ENCODE assay signal across 18 cellular contexts in genomic region chr5:171438753-171439152, GRCh38. TPM values are rescaled to one million over a fixed set of nuclear protein-coding genes. Genes with fewer than 3 reads are reported as not detected.
A peak's percentile ranks its signal among the peaks of the same experiment; 100 is the strongest.
DNase-seq lines count a peak whose midpoint lies in the region; ATAC-seq, FAIRE-seq and TF ChIP-seq lines count a peak whose summit lies in the region.
"Had no signal": no experiment of that assay in that cellular context is flagged by ENCODE, and none has a peak within 500 bp of the region (broad histone marks: within the 10 kb centered on the region; RNA-seq: fewer than 3 reads in every experiment).

No MANE protein-coding gene starts in this region.

- H3K36me3 Mint-ChIP-seq in GM23338 (ENCODE audit: low read depth) (no peaks in the 10 kb centered on the region; the same call in 2 of the 3 replicates), H9 (ENCODE audit: insufficient read depth in 1 of 3, low read depth in 3 of 3) (peaks cover 0 to 3% (median 0%) of the 10 kb centered on the region in 3 experiments; a peak in 2 of 7 replicates), nephron progenitor cell (ENCODE audit: low read depth) (peaks cover 11% of the 10 kb centered on the region)
- H3K36me3 Mint-ChIP-seq: CD8-positive, alpha-beta T cell had no signal

- POLR2A ChIA-PET in H1 (lab: Charles Lee; ENCODE audit: partially characterized antibody): interaction anchor here (0.8 to 1.3 kb wide), 4 partner anchors 10 to 49 kb away, joined by 3 to 4 read pairs (median 4); no protein-coding TSS in a partner anchor

- H3K4me3 Mint-ChIP-seq in GM23338: no peak overlapping the region
- H3K4me3 Mint-ChIP-seq in H9: no peak overlapping the region
- no peak overlapping the region for H3K4me3 Mint-ChIP-seq in nephron progenitor cell
- H3K4me3 Mint-ChIP-seq: B cell; CD8-positive, alpha-beta T cell had no signal

- H3K36me3 ChIP-seq in GM23338 (ENCODE audit: insufficient read depth) (no peaks in the 10 kb centered on the region), H1 (ENCODE audit: control insufficient read depth in 2 of 4, insufficient read depth in 4 of 4, low read length in 3 of 4) (no peaks in the 10 kb centered on the region)
- H3K36me3 ChIP-seq: BLaER1 treated with 17β-estradiol and CSF1 and Interleukin-3, amounts not matched to agents 10 nM and 100 nM had no signal

- H2BK20ac ChIP-seq in H1 (ENCODE audit: low read length) (no peak overlapping the region), H9 (ENCODE audit: low read depth, low read length, poor library complexity, severe bottlenecking) (no peak overlapping the region)

- H3K79me1 ChIP-seq in H1 (ENCODE audit: low read depth, low read length) (no peaks in the 10 kb centered on the region), H9 (ENCODE audit: insufficient read depth, low read depth, low read length, poor library complexity, severe bottlenecking) (no peaks in the 10 kb centered on the region)

- H2AFZ ChIP-seq in GM23338 (no peak overlapping the region), H1 (ENCODE audit: low read length) (no peak overlapping the region), H9 (ENCODE audit: low read length) (no peak overlapping the region)

- CTCF ChIA-PET in H1 (lab: Charles Lee; ENCODE audit: partially characterized antibody): interaction anchor here (0.6 to 3.7 kb wide), 4 partner anchors 10 to 167 kb away, joined by 3 to 22 read pairs (median 4); partner anchors contain the start of gene FGF18

- H3K56ac ChIP-seq in H1 (replicated peaks; ENCODE audit: insufficient read length, low read depth, low read length): no peak overlapping the region
- no peak overlapping the region for H3K56ac ChIP-seq in H9 (ENCODE audit: insufficient read length, low read depth, low read length)

- H3K23me2 ChIP-seq in H1 (ENCODE audit: low read depth, low read length) (no peaks in the 10 kb centered on the region; the same call in 1 of the 2 replicates), H9 (ENCODE audit: insufficient read length, low read depth, low read length, poor library complexity, severe bottlenecking) (no peaks in the 10 kb centered on the region)

- H3K18ac ChIP-seq in H1 (ENCODE audit: extremely low read depth, low read length) (peak overlapping the region; percentile 62; the same call in 1 of the 2 replicates), H9 (ENCODE audit: insufficient read length, low read depth, low read length) (no peak overlapping the region)

- ATAC-seq in GM23338: no peak
- ATAC-seq: CD8-positive, alpha-beta T cell; GM12878; HCT116; HepG2 had no signal

- H3K4me2 ChIP-seq in GM23338 (0 out of 2 replicates have a peak overlapping the region, but pooled peaks have one; percentile 38), H1 (ENCODE audit: insufficient read depth in 1 of 2, low read depth in 2 of 2, low read length in 2 of 2) (peak overlapping the region in 1 of 2 experiments; percentile 7; a peak in 1 of 4 replicates), H9 (ENCODE audit: insufficient read depth, insufficient read length, low read length) (no peak overlapping the region)
- H3K4me2 ChIP-seq: BLaER1 treated with 17β-estradiol and CSF1 and Interleukin-3, amounts not matched to agents 10 nM and 100 nM had no signal

- TF ChIP-seq CTCF in GM23338 (conservative IDR thresholded peaks at IDR 0.05; ENCODE audit: low read depth in 2 of 2): no peak
- TF ChIP-seq CTCF in NB4 (IDR thresholded peaks at IDR 0.05; ENCODE audit: low read depth, low read length): no peak
- no peak for TF ChIP-seq CTCF in H1 (IDR thresholded peaks at IDR 0.05; ENCODE audit: control extremely low read depth in 1 of 3, insufficient read depth in 1 of 3, low read depth in 1 of 3, low read length in 3 of 3)
- TF ChIP-seq CTCF in H9 (conservative IDR thresholded peaks at IDR 0.05): no peak
- TF ChIP-seq CTCF in nephron progenitor cell (IDR thresholded peaks at IDR 0.05): no peak

- no peak overlapping the region for H3T11ph ChIP-seq in H9 (ENCODE audit: low read length)

- H4K8ac ChIP-seq in H1 (ENCODE audit: extremely low read depth, insufficient read depth, low read length): no peak overlapping the region; the same call in 1 of the 2 replicates
- H4K8ac ChIP-seq in H9 (replicated peaks; ENCODE audit: insufficient read length, low read depth, low read length): no peak overlapping the region

- FAIRE-seq in H1 (lab: Jason Lieb, UNC): no peak
- FAIRE-seq: GM12878, GM19239, H54, HepG2 had no signal

- no peak overlapping the region for H2BK5ac ChIP-seq in H1 (ENCODE audit: low read depth, low read length)
- no peak overlapping the region for H2BK5ac ChIP-seq in H9 (ENCODE audit: insufficient read length, low read length)

- H3K27ac ChIP-seq in GM23338 (ENCODE audit: low read depth) (no peak overlapping the region), H1 (ENCODE audit: low read depth, low read length) (no peak overlapping the region), H9 (ENCODE audit: insufficient read length, low read depth, low read length) (no peak overlapping the region)
- H3K27ac ChIP-seq: BLaER1 treated with 17β-estradiol and CSF1 and Interleukin-3, amounts not matched to agents 10 nM and 100 nM had no signal

- WGBS in H1 (ENCODE audit: extremely low coverage in 1 of 2, insufficient coverage in 1 of 2, insufficient read length in 1 of 2, insufficient replicate concordance in 2 of 2, low coverage in 1 of 2, low lambda C conversion rate in 2 of 2, missing lambda C conversion rate in 1 of 2), 2 experiments: 73% methylated on average over 4 of the region's 4 CpGs; no CpG with 5 or more reads in 1 of the 2 experiments
- WGBS in H9 (ENCODE audit: extremely low coverage, insufficient read length, low lambda C conversion rate): no CpG with 5 or more reads among the region's 4 CpGs

- H3K79me2 ChIP-seq in GM23338 (replicated peaks; ENCODE audit: insufficient read depth) (no peaks in the 10 kb centered on the region), H1 (ENCODE audit: control insufficient read depth in 1 of 2, insufficient read depth in 2 of 2, low read length in 2 of 2) (no peaks in the 10 kb centered on the region), H9 (ENCODE audit: insufficient read depth, low read length) (no peaks in the 10 kb centered on the region)

- TF ChIP-seq POLR2A in NB4 (IDR thresholded peaks at IDR 0.05; ENCODE audit: extremely low read depth, insufficient read length) (no peak), H1 (IDR thresholded peaks at IDR 0.05; ENCODE audit: control extremely low read depth in 1 of 2, low read depth in 2 of 2, low read length in 2 of 2) (no peak)

- H2BK12ac ChIP-seq in H1 (ENCODE audit: low read depth, low read length): no peak overlapping the region
- no peak overlapping the region for H2BK12ac ChIP-seq in H9 (ENCODE audit: insufficient read length, low read depth, low read length)

- no peak overlapping the region for H3K4me3 ChIP-seq in GM23338
- no peak overlapping the region for H3K4me3 ChIP-seq in NB4 (ENCODE audit: low read depth, low read length)
- no peak overlapping the region for H3K4me3 ChIP-seq in H1 (ENCODE audit: extremely low read depth in 1 of 4, insufficient read depth in 2 of 4, low read depth in 3 of 4, low read length in 4 of 4)
- H3K4me3 ChIP-seq: BLaER1 treated with 17β-estradiol and CSF1 and Interleukin-3, amounts not matched to agents 10 nM and 100 nM; GM12878 had no signal

- H3K14ac ChIP-seq in H1 (ENCODE audit: insufficient read length) (no peak overlapping the region), H9 (ENCODE audit: insufficient read depth, low read length) (no peak overlapping the region)

- H2AK5ac ChIP-seq in H1 (ENCODE audit: low read depth, low read length): no peak overlapping the region
- no peak overlapping the region for H2AK5ac ChIP-seq in H9 (ENCODE audit: insufficient read length, low read length)

- H3K9ac ChIP-seq in H1 (replicated peaks in 1 of 4; ENCODE audit: extremely low read depth in 1 of 4, low read depth in 3 of 4, low read length in 3 of 4) (no peak overlapping the region), H9 (ENCODE audit: extremely low read depth, insufficient read length, low read length) (no peak overlapping the region)
- H3K9ac ChIP-seq: BLaER1 treated with 17β-estradiol and CSF1 and Interleukin-3, amounts not matched to agents 10 nM and 100 nM had no signal

- H3K4me1 Mint-ChIP-seq in GM23338: peaks cover 40% of the 10 kb centered on the region
- H3K4me1 Mint-ChIP-seq in H9: peaks cover 27 to 44% of the 10 kb centered on the region in 2 experiments
- peaks cover 64% of the 10 kb centered on the region for H3K4me1 Mint-ChIP-seq in nephron progenitor cell
- H3K4me1 Mint-ChIP-seq: B cell had no signal

- no peak overlapping the region for H2BK120ac ChIP-seq in H1 (replicated peaks; ENCODE audit: low read depth, low read length)
- H2BK120ac ChIP-seq in H9 (ENCODE audit: low read depth, low read length, poor library complexity, severe bottlenecking): no peak overlapping the region

- peak overlapping the region; percentile 46; the same call in 1 of the 2 replicates for H3K27ac Mint-ChIP-seq in GM23338
- H3K27ac Mint-ChIP-seq in H9: peak overlapping the region in 1 of 3 experiments; percentile 77; a peak in 1 of 7 replicates
- no peak overlapping the region for H3K27ac Mint-ChIP-seq in nephron progenitor cell
- H3K27ac Mint-ChIP-seq: B cell; CD8-positive, alpha-beta T cell had no signal

- no peak for TF ChIP-seq EP300 in H1 (IDR thresholded peaks at IDR 0.05; ENCODE audit: borderline replicate concordance in 1 of 2, low read depth in 2 of 2, low read length in 2 of 2)

- no peak overlapping the region for H2BK15ac ChIP-seq in H1 (ENCODE audit: low read length)
- H2BK15ac ChIP-seq in H9 (ENCODE audit: low read depth, low read length): no peak overlapping the region

- H3K27me3 ChIP-seq in GM23338 (ENCODE audit: insufficient read depth) (no peaks in the 10 kb centered on the region), H1 (replicated peaks in 1 of 4; ENCODE audit: control insufficient read depth in 3 of 4, extremely low read depth in 1 of 4, insufficient read depth in 3 of 4, low read length in 3 of 4) (no peaks in the 10 kb centered on the region), H9 (ENCODE audit: insufficient read depth, low read length) (no peaks in the 10 kb centered on the region)
- H3K27me3 ChIP-seq: BLaER1 treated with 17β-estradiol and CSF1 and Interleukin-3, amounts not matched to agents 10 nM and 100 nM had no signal

- no peaks in the 10 kb centered on the region for H3F3A ChIP-seq in GM23338 (replicated peaks; ENCODE audit: low read depth)

- no peaks in the 10 kb centered on the region for H4K20me1 ChIP-seq in GM23338 (replicated peaks; ENCODE audit: insufficient read depth)
- H4K20me1 ChIP-seq in H1 (replicated peaks in 1 of 2; ENCODE audit: control insufficient read depth in 1 of 2, insufficient read depth in 2 of 2, low read length in 2 of 2): peaks cover 0 to 2% of the 10 kb centered on the region in 2 experiments
- no peaks in the 10 kb centered on the region for H4K20me1 ChIP-seq in H9 (ENCODE audit: control insufficient read depth, insufficient read depth, insufficient read length)

- H3K9me3 ChIP-seq in H1 (ENCODE audit: insufficient read depth in 2 of 2, low read depth in 1 of 2, low read length in 1 of 2) (no peaks in the 10 kb centered on the region), H9 (ENCODE audit: control insufficient read depth, low read depth, low read length) (no peaks in the 10 kb centered on the region)
- H3K9me3 ChIP-seq: BLaER1 treated with 17β-estradiol and CSF1 and Interleukin-3, amounts not matched to agents 10 nM and 100 nM had no signal

- H3K27me3 Mint-ChIP-seq in GM23338 (ENCODE audit: insufficient read depth, low read depth, poor library complexity) (peaks cover 9% of the 10 kb centered on the region), H9 (ENCODE audit: low read depth) (peaks cover 6% of the 10 kb centered on the region), nephron progenitor cell (ENCODE audit: low read depth, poor library complexity) (peaks cover 29% of the 10 kb centered on the region)
- H3K27me3 Mint-ChIP-seq: B cell had no signal

- peaks cover 17% of the 10 kb centered on the region for H3K4me1 ChIP-seq in GM23338 (ENCODE audit: insufficient read depth)
- H3K4me1 ChIP-seq in H1 (replicated peaks in 1 of 4; ENCODE audit: control insufficient read depth in 3 of 4, insufficient read depth in 4 of 4, low read length in 3 of 4): peaks cover 0 to 33% (median 18%) of the 10 kb centered on the region in 4 experiments; a peak in 6 of 7 replicates
- H3K4me1 ChIP-seq in H9 (ENCODE audit: insufficient read depth, low read length): peaks cover 7% of the 10 kb centered on the region; the same call in 1 of the 2 replicates
- H3K4me1 ChIP-seq: BLaER1 treated with 17β-estradiol and CSF1 and Interleukin-3, amounts not matched to agents 10 nM and 100 nM had no signal

- H3K23ac ChIP-seq in H1 (ENCODE audit: insufficient read length): no peak overlapping the region
- no peak overlapping the region for H3K23ac ChIP-seq in H9 (ENCODE audit: insufficient read length, low read depth, low read length)

- no peak for TF ChIP-seq RAD21 in H1 (IDR thresholded peaks at IDR 0.05 in 1 of 2, conservative IDR thresholded peaks at IDR 0.05 in 1 of 2; ENCODE audit: low read depth in 2 of 2, low read length in 2 of 2)

- no peaks in the 10 kb centered on the region for H3K9me3 Mint-ChIP-seq in GM23338
- H3K9me3 Mint-ChIP-seq in H9: no peaks in the 10 kb centered on the region
- H3K9me3 Mint-ChIP-seq in nephron progenitor cell: no peaks in the 10 kb centered on the region
- H3K9me3 Mint-ChIP-seq: CD8-positive, alpha-beta T cell had no signal

- DNase-seq in GM23338 (ENCODE audit: low spot score): no peak
- DNase-seq in NB4 (ENCODE audit: low read depth): peak; percentile 31
- DNase-seq in H1 (ENCODE audit: low read depth in 1 of 2, low spot score in 2 of 2): no peak
- peak; percentile 17 for DNase-seq in renal cortical epithelial cell (ENCODE audit: low read depth)
- DNase-seq in H9: no peak
- no peak for DNase-seq in NCI-H1694 (lab: John Stamatoyannopoulos, UW)
- DNase-seq in nephron progenitor cell: no peak
- DNase-seq: Calu3; CD8-positive, alpha-beta T cell; DMS79 treated with DMSO at 0.1 percent for 48 hours; EL had no signal

- H4K5ac ChIP-seq in H1 (ENCODE audit: insufficient read length, low read depth, low read length): no peak overlapping the region
- H4K5ac ChIP-seq in H9 (ENCODE audit: insufficient read length, low read depth, low read length): no peak overlapping the region

- H3K9me2 ChIP-seq in GM23338 (ENCODE audit: insufficient read depth): no peaks in the 10 kb centered on the region

- no peak overlapping the region for H3K4ac ChIP-seq in H1 (replicated peaks; ENCODE audit: insufficient read length, low read depth, low read length)
- no peak overlapping the region for H3K4ac ChIP-seq in H9 (ENCODE audit: low read depth, low read length)

- H4K91ac ChIP-seq in H1 (replicated peaks; ENCODE audit: insufficient read length, low read length) (no peak overlapping the region), H9 (ENCODE audit: insufficient read length, low read depth, low read length) (no peak overlapping the region)

RNA-seq across cellular contexts. Expression of gene FGF18, which starts 19.3 kb away (rescaled TPM):
- total RNA-seq in GM23338 (2014; rRNA removed; shearing (Covaris generic)): 0.56 TPM in 1 of 2 replicates, not detected in the other
- polyA plus RNA-seq in GM23338 (2016; fragmentation: Nextera tagmentation; extraction: Ambion mirVana): 0.75 and 0.86 TPM in 2 replicates
- 0.63 and 1.3 TPM in 2 replicates for total RNA-seq in H1 (2021; fragmentation: NEBNext Ultra II Directional; extraction: Animal tissue kit (Norgen Biotek cat#: 25700))
- polyA plus RNA-seq in H1 (2011; rRNA removed): 0.54 and 0.64 TPM in 2 replicates
- 0.49 TPM for polyA plus RNA-seq in H1 (2011; cell fraction: cytosol; rRNA removed)
- 0.76 TPM for polyA plus RNA-seq in H1 (2011; cell fraction: nucleus; rRNA removed)
- polyA plus RNA-seq in H1 (2012, experiment 1 of 2): 0.32 to 0.57 TPM (median 0.39 TPM) in 4 replicates
- 0.49 TPM for polyA plus RNA-seq in H1 (2012, experiment 2 of 2)
- polyA plus RNA-seq in H1 (2013, experiment 1 of 2): 1.4 TPM
- 1.3 TPM for polyA plus RNA-seq in H1 (2013, experiment 2 of 2)
- polyA minus RNA-seq in H1 (2011; rRNA and poly(A)+ RNA removed): 0.22 TPM in 1 of 2 replicates, not detected in the other
- 0.73 TPM for polyA minus RNA-seq in H1 (2011; cell fraction: cytosol; rRNA and poly(A)+ RNA removed)
- not detected for polyA minus RNA-seq in H1 (2011; cell fraction: nucleus; rRNA and poly(A)+ RNA removed)
- total RNA-seq in renal cortical epithelial cell: 0.35 and 1.4 TPM in 2 replicates
- total RNA-seq in H9 (2021): 0.94 and 1.3 TPM in 2 replicates
- total RNA-seq: HepG2 had no signal
- polyA plus RNA-seq: HepG2 had no signal

RNA-seq across cellular contexts. Expression of gene NPM1, which starts 51.1 kb away (rescaled TPM):
- 2,727 and 5,242 TPM in 2 replicates for total RNA-seq in GM23338 (2014; rRNA removed; shearing (Covaris generic))
- polyA plus RNA-seq in GM23338 (2016; fragmentation: Nextera tagmentation; extraction: Ambion mirVana): 3,739 and 3,980 TPM in 2 replicates
- 4,042 and 4,211 TPM in 2 replicates for total RNA-seq in H1 (2021; fragmentation: NEBNext Ultra II Directional; extraction: Animal tissue kit (Norgen Biotek cat#: 25700))
- 2,182 and 2,865 TPM in 2 replicates for polyA plus RNA-seq in H1 (2011; rRNA removed)
- 2,969 TPM for polyA plus RNA-seq in H1 (2011; cell fraction: cytosol; rRNA removed)
- 1,346 TPM for polyA plus RNA-seq in H1 (2011; cell fraction: nucleus; rRNA removed)
- 3,982 to 7,380 TPM (median 6,139 TPM) in 4 replicates for polyA plus RNA-seq in H1 (2012, experiment 1 of 2)
- 312 TPM for polyA plus RNA-seq in H1 (2012, experiment 2 of 2)
- 3,410 TPM for polyA plus RNA-seq in H1 (2013, experiment 1 of 2)
- 3,424 TPM for polyA plus RNA-seq in H1 (2013, experiment 2 of 2)
- 2,157 and 2,667 TPM in 2 replicates for polyA minus RNA-seq in H1 (2011; rRNA and poly(A)+ RNA removed)
- polyA minus RNA-seq in H1 (2011; cell fraction: cytosol; rRNA and poly(A)+ RNA removed): 5,713 TPM
- polyA minus RNA-seq in H1 (2011; cell fraction: nucleus; rRNA and poly(A)+ RNA removed): 2,033 TPM
- total RNA-seq in renal cortical epithelial cell: 1,217 and 1,585 TPM in 2 replicates
- total RNA-seq in H9 (2021): 3,020 and 3,122 TPM in 2 replicates

Comparison
In these comparisons a context has a peak if more than half of its experiments do, and no peak if none do; other contexts are left out.
1. DNase-seq: peak in NB4 (single experiment) and renal cortical epithelial cell (single experiment); none in GM23338 (single experiment), H1 (0 of 2), H9 (single experiment), NCI-H1694 (single experiment) and nephron progenitor cell (single experiment).